16 cellular contexts compared by ENCODE assay signal in the genomic region with DNA sequence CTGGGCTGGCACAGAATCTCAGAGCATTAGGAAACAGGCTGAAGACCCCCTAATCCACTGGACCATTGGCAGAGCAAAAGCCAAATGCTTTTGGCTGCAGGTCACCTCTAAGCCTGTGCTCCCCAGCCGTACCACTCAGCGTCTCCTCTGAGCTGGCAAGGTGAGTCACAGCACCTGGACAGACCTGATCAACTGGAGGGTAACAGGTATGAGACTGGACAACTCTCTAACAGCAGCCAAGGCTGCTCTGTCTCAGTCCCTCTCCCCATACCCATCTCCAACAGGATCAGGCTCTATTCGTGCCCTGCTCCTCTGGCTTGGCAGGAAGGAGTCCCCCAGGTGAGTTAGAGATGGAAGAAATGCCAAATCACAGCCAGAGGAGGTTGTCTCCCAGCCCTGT. TPM values are rescaled to one million over a fixed set of nuclear protein-coding genes. Genes with fewer than 3 reads are reported as not detected.
DNase-seq lines count a peak whose midpoint lies in the region; ATAC-seq and TF ChIP-seq lines count a peak whose summit lies in the region.
"Had no signal": no experiment of that assay in that cellular context is flagged by ENCODE, and none has a peak within 500 bp of the region (broad histone marks: within the 10 kb centered on the region; RNA-seq: fewer than 3 reads in every experiment).

No MANE protein-coding gene starts in this region.

- ATAC-seq in IMR-90 (ENCODE audit: low read depth): no peak
- ATAC-seq in foreskin keratinocyte: peak; percentile 88
- no peak for ATAC-seq in activated T-helper 17 cell treated with anti-CD3 and anti-CD28 coated beads, Interleukin-2, amount 50 U/mL, for 72 hours (replicated peaks)

- H3K4me1 ChIP-seq in IMR-90 (ENCODE audit: control insufficient read depth, insufficient read depth, low read length) (peaks cover 3% of the 10 kb centered on the region), foreskin keratinocyte (peaks cover 13% of the 10 kb centered on the region), smooth muscle cell (ENCODE audit: low read depth) (peaks cover 5% of the 10 kb centered on the region), SK-N-SH (ENCODE audit: control insufficient read depth in 1 of 2, insufficient read depth in 2 of 2, low read depth in 1 of 2, low read length in 1 of 2) (peaks cover 0 to 10% of the 10 kb centered on the region in 2 experiments; a peak in 1 of 4 replicates), MM.1S (ENCODE audit: low read length) (no peaks in the 10 kb centered on the region)

- H3K27me3 ChIP-seq in IMR-90 (ENCODE audit: control insufficient read depth, insufficient read depth, low read length) (no peaks in the 10 kb centered on the region), foreskin keratinocyte (no peaks in the 10 kb centered on the region), smooth muscle cell (ENCODE audit: low read depth) (no peaks in the 10 kb centered on the region), SK-N-SH (ENCODE audit: insufficient read depth) (no peaks in the 10 kb centered on the region), MM.1S (replicated peaks; ENCODE audit: insufficient read depth, low read length) (no peaks in the 10 kb centered on the region)

- no peak overlapping the region for H3K56ac ChIP-seq in IMR-90 (ENCODE audit: extremely low read depth, insufficient read depth, low read length)

- no peak overlapping the region for H3K4me2 ChIP-seq in IMR-90 (ENCODE audit: low read depth, low read length)
- H3K4me2 ChIP-seq in smooth muscle cell: no peak overlapping the region
- no peak overlapping the region for H3K4me2 ChIP-seq in SK-N-SH
- no peak overlapping the region for H3K4me2 ChIP-seq in MM.1S (ENCODE audit: low read depth, low read length)
- H3K4me2 ChIP-seq: KMS-11 had no signal

- WGBS in IMR-90 (ENCODE audit: extremely low coverage in 2 of 2, insufficient read length in 1 of 2), 2 experiments: no CpG with 5 or more reads among the region's 3 CpGs
- 74% methylated on average over 3 of the region's 3 CpGs for WGBS in smooth muscle cell (ENCODE audit: low lambda C conversion rate)
- 100% methylated on average over 1 of the region's 3 CpGs for WGBS in SK-N-SH (ENCODE audit: low lambda C conversion rate)

- in situ Hi-C loops in IMR-90 (cut with MboI; ENCODE audit: low sequenced_read_pairs): no loop called here
- in situ Hi-C loops in T47D (cut with HindIII; ENCODE audit: low pct_unique_long_range_greater_than_20kb, low sequenced_read_pairs): no loop called here

- no peak overlapping the region for H3K4me3 Mint-ChIP-seq in activated T-helper 17 cell treated with anti-CD3 and anti-CD28 coated beads, Interleukin-2, amount 50 U/mL, for 72 hours
- H3K4me3 Mint-ChIP-seq: B cell; CD4-positive, alpha-beta memory T cell had no signal

- peaks cover 57% of the 10 kb centered on the region for H3K36me3 ChIP-seq in IMR-90 (ENCODE audit: control insufficient read depth, insufficient read depth, low read length)
- H3K36me3 ChIP-seq in smooth muscle cell (ENCODE audit: low read depth): peaks cover 11% of the 10 kb centered on the region
- peaks cover 45 to 56% of the 10 kb centered on the region in 2 experiments for H3K36me3 ChIP-seq in SK-N-SH (replicated peaks in 1 of 2; ENCODE audit: control insufficient read depth in 1 of 2, insufficient read depth in 2 of 2, low read length in 1 of 2)
- no peaks in the 10 kb centered on the region for H3K36me3 ChIP-seq in MM.1S (replicated peaks; ENCODE audit: insufficient read depth, low read length)

- H2BK15ac ChIP-seq in IMR-90 (ENCODE audit: low read depth, low read length): no peak overlapping the region

- no peak overlapping the region for H4K5ac ChIP-seq in IMR-90 (ENCODE audit: low read depth, low read length)

- H4K8ac ChIP-seq in IMR-90 (ENCODE audit: low read depth in 2 of 2, low read length in 2 of 2): no peak overlapping the region

- H4K20me1 ChIP-seq in IMR-90 (ENCODE audit: insufficient read depth, low read length) (peaks cover 44% of the 10 kb centered on the region), smooth muscle cell (ENCODE audit: low read depth) (peaks cover 75% of the 10 kb centered on the region), SK-N-SH (ENCODE audit: insufficient read depth) (peaks cover 19% of the 10 kb centered on the region; the same call in 1 of the 2 replicates), MM.1S (ENCODE audit: insufficient read depth, low read length) (no peaks in the 10 kb centered on the region)

- CTCF ChIA-PET in IMR-90 (lab: Yijun Ruan, JAX): no interaction called here
- CTCF ChIA-PET in SK-N-SH (lab: Yijun Ruan, JAX): no interaction called here

- H3K18ac ChIP-seq in IMR-90 (ENCODE audit: low read depth, low read length): no peak overlapping the region

- peaks cover 24 to 83% of the 10 kb centered on the region in 2 experiments for H3K79me1 ChIP-seq in IMR-90 (ENCODE audit: low read depth in 1 of 2, low read length in 2 of 2)

- intact Hi-C loops in IMR-90 (cut with micrococcal nuclease): no loop called here

- DNase-seq in IMR-90 (no peak), T47D (ENCODE audit: low read depth in 1 of 2, low spot score in 1 of 2) (peak; percentile 81 to 95), foreskin keratinocyte (peak; percentile 54 to 80), smooth muscle cell (lab: John Stamatoyannopoulos, UW; ENCODE audit: unreplicated experiment) (no peak), SK-N-SH (no peak), MM.1S (no peak)
- DNase-seq in stimulated activated naive CD4-positive, alpha-beta T cell treated with Interleukin-2 at 50 U/mL for 16 hours (lab: John Stamatoyannopoulos, UW): no peak
- DNase-seq: CD4-positive, alpha-beta memory T cell; GF-D8; MV-4-11; NCI-H1436 treated with DMSO at 0.1 percent for 48 hours; NCI-H2081; NCI-H524 had no signal

- H3K36me3 Mint-ChIP-seq in activated T-helper 17 cell treated with anti-CD3 and anti-CD28 coated beads, Interleukin-2, amount 50 U/mL, for 72 hours (ENCODE audit: low read depth): peaks cover 61% of the 10 kb centered on the region

- H3K9ac ChIP-seq in IMR-90 (ENCODE audit: low read depth, low read length) (no peak overlapping the region), smooth muscle cell (ENCODE audit: low read depth) (no peak overlapping the region), SK-N-SH (no peak overlapping the region), MM.1S (ENCODE audit: low read length) (no peak overlapping the region)
- H3K9ac ChIP-seq: KMS-11 had no signal

- no peak overlapping the region for H3K14ac ChIP-seq in IMR-90 (replicated peaks; ENCODE audit: low read depth, low read length)

- H3K27ac Mint-ChIP-seq in activated T-helper 17 cell treated with anti-CD3 and anti-CD28 coated beads, Interleukin-2, amount 50 U/mL, for 72 hours: no peak overlapping the region
- H3K27ac Mint-ChIP-seq: B cell had no signal

- H3K9me3 Mint-ChIP-seq in activated T-helper 17 cell treated with anti-CD3 and anti-CD28 coated beads, Interleukin-2, amount 50 U/mL, for 72 hours: no peaks in the 10 kb centered on the region

- H3K9me2 ChIP-seq in SK-N-SH (no peaks in the 10 kb centered on the region), MM.1S (replicated peaks; ENCODE audit: insufficient read depth, low read length) (no peaks in the 10 kb centered on the region)

- no peak for TF ChIP-seq POLR2A in IMR-90 (IDR thresholded peaks at IDR 0.05; ENCODE audit: low read depth, low read length)

- H2BK20ac ChIP-seq in IMR-90 (ENCODE audit: low read depth, low read length): no peak overlapping the region

- H3K27ac ChIP-seq in IMR-90 (ENCODE audit: insufficient read depth, low read length) (no peak overlapping the region), foreskin keratinocyte (no peak overlapping the region), smooth muscle cell (ENCODE audit: low read depth) (peak overlapping the region; percentile 69), SK-N-SH (ENCODE audit: low read depth in 2 of 2, low read length in 1 of 2) (no peak overlapping the region), MM.1S (ENCODE audit: low read length) (no peak overlapping the region)
- H3K27ac ChIP-seq: KMS-11 had no signal

- no peak overlapping the region for H2BK120ac ChIP-seq in IMR-90 (ENCODE audit: low read depth, low read length)

- TF ChIP-seq CTCF in IMR-90 (conservative IDR thresholded peaks at IDR 0.05; ENCODE audit: low read depth, low read length): no peak
- peak; percentile 15 for TF ChIP-seq CTCF in foreskin keratinocyte (conservative IDR thresholded peaks at IDR 0.05)
- no peak for TF ChIP-seq CTCF in smooth muscle cell (IDR thresholded peaks at IDR 0.05; ENCODE audit: borderline replicate concordance, insufficient read depth, poor library complexity, severe bottlenecking)
- TF ChIP-seq CTCF in SK-N-SH (IDR thresholded peaks at IDR 0.05): no peak
- TF ChIP-seq CTCF in MM.1S (IDR thresholded peaks at IDR 0.05; ENCODE audit: low read length): no peak

- TF ChIP-seq EP300 in SK-N-SH (IDR thresholded peaks at IDR 0.05; ENCODE audit: borderline replicate concordance in 1 of 2, low read depth in 1 of 2, low read length in 1 of 2): no peak

- no peak overlapping the region for H2BK5ac ChIP-seq in IMR-90 (ENCODE audit: low read depth, low read length, poor library complexity, severe bottlenecking)

- no peaks in the 10 kb centered on the region for H3F3A ChIP-seq in smooth muscle cell (ENCODE audit: low read depth)
- peaks cover 3% of the 10 kb centered on the region for H3F3A ChIP-seq in SK-N-SH (replicated peaks; ENCODE audit: insufficient read depth)
- H3F3A ChIP-seq in MM.1S (ENCODE audit: insufficient read depth, low read length): no peaks in the 10 kb centered on the region; the same call in 1 of the 2 replicates

- no peak overlapping the region for H3K23ac ChIP-seq in IMR-90 (ENCODE audit: low read depth, low read length)

- H3K27me3 Mint-ChIP-seq in activated T-helper 17 cell treated with anti-CD3 and anti-CD28 coated beads, Interleukin-2, amount 50 U/mL, for 72 hours: no peaks in the 10 kb centered on the region
- H3K27me3 Mint-ChIP-seq: B cell; CD4-positive, alpha-beta memory T cell had no signal

- H3K9me3 ChIP-seq in IMR-90 (ENCODE audit: control insufficient read depth, insufficient read depth, low read length) (no peaks in the 10 kb centered on the region), smooth muscle cell (replicated peaks; ENCODE audit: low read depth) (no peaks in the 10 kb centered on the region), SK-N-SH (no peaks in the 10 kb centered on the region), MM.1S (replicated peaks; ENCODE audit: insufficient read depth, low read length) (no peaks in the 10 kb centered on the region)

- peak overlapping the region; percentile 33 for H2AFZ ChIP-seq in IMR-90 (replicated peaks; ENCODE audit: low read length, poor library complexity)
- no peak overlapping the region for H2AFZ ChIP-seq in smooth muscle cell (ENCODE audit: low read depth)
- H2AFZ ChIP-seq in SK-N-SH (ENCODE audit: low read depth): no peak overlapping the region
- H2AFZ ChIP-seq in MM.1S (ENCODE audit: low read length): no peak overlapping the region

- TF ChIP-seq RAD21 in IMR-90 (IDR thresholded peaks at IDR 0.05; ENCODE audit: low read length) (no peak), SK-N-SH (IDR thresholded peaks at IDR 0.05; ENCODE audit: low read length) (no peak)

- POLR2A ChIA-PET in IMR-90 (lab: Charles Lee; ENCODE audit: unreplicated experiment) (interaction anchor here (0.6 kb wide), 1 partner anchor 35 kb away, joined by 13 read pairs; no protein-coding TSS in a partner anchor), SK-N-SH (lab: Yijun Ruan, JAX) (no interaction called here)

- H3K9me1 ChIP-seq in IMR-90 (ENCODE audit: insufficient read depth, low read length): peaks cover 19% of the 10 kb centered on the region

- H3K4ac ChIP-seq in IMR-90 (ENCODE audit: low read depth, low read length): no peak overlapping the region

- no peak overlapping the region for H2AK5ac ChIP-seq in IMR-90 (ENCODE audit: low read depth, low read length)

- H4K91ac ChIP-seq in IMR-90 (ENCODE audit: insufficient read depth, low read depth, low read length): no peak overlapping the region

- H3K79me2 ChIP-seq in smooth muscle cell (ENCODE audit: low read depth): peaks cover 44% of the 10 kb centered on the region
- H3K79me2 ChIP-seq in SK-N-SH (ENCODE audit: insufficient read depth): peaks cover 42% of the 10 kb centered on the region
- H3K79me2 ChIP-seq in MM.1S (ENCODE audit: low read length): peaks cover 18% of the 10 kb centered on the region

- no TSS peak for BruUV-seq in IMR-90 (replicated peaks; lab: Mats Ljungman, UMichigan)

- no peak overlapping the region for H3K4me3 ChIP-seq in IMR-90 (ENCODE audit: insufficient read depth, low read depth, low read length)
- no peak overlapping the region for H3K4me3 ChIP-seq in smooth muscle cell
- no peak overlapping the region for H3K4me3 ChIP-seq in SK-N-SH (ENCODE audit: low read depth in 2 of 2, low read length in 1 of 2)
- no peak overlapping the region for H3K4me3 ChIP-seq in MM.1S (ENCODE audit: low read length)

- H2AK9ac ChIP-seq in IMR-90 (replicated peaks; ENCODE audit: low read depth, low read length, poor library complexity): peak overlapping the region; percentile 20

- H3K4me1 Mint-ChIP-seq in activated T-helper 17 cell treated with anti-CD3 and anti-CD28 coated beads, Interleukin-2, amount 50 U/mL, for 72 hours: peaks cover 5% of the 10 kb centered on the region

- dilution Hi-C loops in IMR-90 (cut with HindIII; ENCODE audit: low sequenced_read_pairs, unreplicated experiment): no loop called here

RNA-seq across cellular contexts. Expression of a gene that starts 4.7 kb away (rescaled TPM):
- total RNA-seq in IMR-90 (2012; rRNA removed) (118 TPM in 2 replicates), foreskin keratinocyte (47.5 and 53.6 TPM in 2 replicates), smooth muscle cell (99.5 and 101 TPM in 2 replicates)
- polyA plus RNA-seq in IMR-90 (2012; rRNA removed) (124 and 146 TPM in 2 replicates), foreskin keratinocyte (27.7 and 30.5 TPM in 2 replicates), smooth muscle cell (55.4 and 70.1 TPM in 2 replicates), SK-N-SH (2012; rRNA removed) (103 and 120 TPM in 2 replicates)
- polyA plus RNA-seq in IMR-90 (2012; cell fraction: cytosol; rRNA removed): 69.6 and 69.8 TPM in 2 replicates
- polyA plus RNA-seq in IMR-90 (2012; cell fraction: nucleus; rRNA removed; ENCODE audit: low replicate concordance): 168 and 324 TPM in 2 replicates
- 10 to 100 TPM; 31.2 to 60.0 TPM for total RNA-seq in activated T-helper 17 cell treated with anti-CD3 and anti-CD28 coated beads, Interleukin-2, amount 50 U/mL, for 72 hours
- polyA plus RNA-seq in SK-N-SH (2012; cell fraction: cytosol; rRNA removed): 84.7 and 98.3 TPM in 2 replicates
- polyA plus RNA-seq in SK-N-SH (2012; cell fraction: nucleus; rRNA removed): 156 and 170 TPM in 2 replicates

RNA-seq across cellular contexts. Expression of a gene that starts 5.0 kb away (rescaled TPM):
- total RNA-seq in IMR-90 (2012; rRNA removed) (37.5 and 38.9 TPM in 2 replicates), foreskin keratinocyte (25.6 and 29.9 TPM in 2 replicates), smooth muscle cell (41.0 and 47.1 TPM in 2 replicates)
- polyA plus RNA-seq in IMR-90 (2012; rRNA removed) (93.5 and 99.7 TPM in 2 replicates), foreskin keratinocyte (40.6 and 46.1 TPM in 2 replicates), smooth muscle cell (71.1 and 77.2 TPM in 2 replicates), SK-N-SH (2012; rRNA removed) (84.1 and 89.7 TPM in 2 replicates)
- polyA plus RNA-seq in IMR-90 (2012; cell fraction: cytosol; rRNA removed): 67.9 and 73.4 TPM in 2 replicates
- 21.7 and 25.2 TPM in 2 replicates for polyA plus RNA-seq in IMR-90 (2012; cell fraction: nucleus; rRNA removed; ENCODE audit: low replicate concordance)
- 10 to 100 TPM; 12.1 to 14.9 TPM for total RNA-seq in activated T-helper 17 cell treated with anti-CD3 and anti-CD28 coated beads, Interleukin-2, amount 50 U/mL, for 72 hours
- 63.4 and 76.6 TPM in 2 replicates for polyA plus RNA-seq in SK-N-SH (2012; cell fraction: cytosol; rRNA removed)
- polyA plus RNA-seq in SK-N-SH (2012; cell fraction: nucleus; rRNA removed): 27.7 and 32.2 TPM in 2 replicates

RNA-seq across cellular contexts. Expression of a gene that starts 51.1 kb away (rescaled TPM):
- 16.7 and 21.3 TPM in 2 replicates for total RNA-seq in IMR-90 (2012; rRNA removed)
- 17.4 and 18.0 TPM in 2 replicates for polyA plus RNA-seq in IMR-90 (2012; rRNA removed)
- 11.0 TPM in 2 replicates for polyA plus RNA-seq in IMR-90 (2012; cell fraction: cytosol; rRNA removed)
- polyA plus RNA-seq in IMR-90 (2012; cell fraction: nucleus; rRNA removed; ENCODE audit: low replicate concordance): 6.4 and 11.4 TPM in 2 replicates
- 24.6 and 26.0 TPM in 2 replicates for total RNA-seq in foreskin keratinocyte
- 23.8 and 26.3 TPM in 2 replicates for polyA plus RNA-seq in foreskin keratinocyte
- total RNA-seq in smooth muscle cell: 5.2 and 9.0 TPM in 2 replicates
- polyA plus RNA-seq in smooth muscle cell: 25.1 and 33.2 TPM in 2 replicates
- 10 to 100 TPM; 22.6 to 35.2 TPM for total RNA-seq in activated T-helper 17 cell treated with anti-CD3 and anti-CD28 coated beads, Interleukin-2, amount 50 U/mL, for 72 hours
- polyA plus RNA-seq in SK-N-SH (2012; rRNA removed): 18.8 and 23.3 TPM in 2 replicates
- polyA plus RNA-seq in SK-N-SH (2012; cell fraction: cytosol; rRNA removed): 10.6 and 17.0 TPM in 2 replicates
- 29.9 and 31.3 TPM in 2 replicates for polyA plus RNA-seq in SK-N-SH (2012; cell fraction: nucleus; rRNA removed)

RNA-seq across cellular contexts. Expression of a gene that starts 51.5 kb away (rescaled TPM):
- total RNA-seq in IMR-90 (2012; rRNA removed) (20.0 and 20.1 TPM in 2 replicates), foreskin keratinocyte (29.2 and 33.5 TPM in 2 replicates), smooth muscle cell (16.7 and 23.5 TPM in 2 replicates)
- polyA plus RNA-seq in IMR-90 (2012; rRNA removed) (40.7 and 41.4 TPM in 2 replicates), foreskin keratinocyte (35.8 and 38.3 TPM in 2 replicates), smooth muscle cell (37.5 and 51.0 TPM in 2 replicates), SK-N-SH (2012; rRNA removed) (54.7 and 57.2 TPM in 2 replicates)
- 39.1 and 45.7 TPM in 2 replicates for polyA plus RNA-seq in IMR-90 (2012; cell fraction: cytosol; rRNA removed)
- polyA plus RNA-seq in IMR-90 (2012; cell fraction: nucleus; rRNA removed; ENCODE audit: low replicate concordance): 112 and 183 TPM in 2 replicates
- 10 to 100 TPM; 30.8 to 44.4 TPM for total RNA-seq in activated T-helper 17 cell treated with anti-CD3 and anti-CD28 coated beads, Interleukin-2, amount 50 U/mL, for 72 hours
- polyA plus RNA-seq in SK-N-SH (2012; cell fraction: cytosol; rRNA removed): 28.0 and 36.9 TPM in 2 replicates
- polyA plus RNA-seq in SK-N-SH (2012; cell fraction: nucleus; rRNA removed): 152 and 171 TPM in 2 replicates

Comparison
In these comparisons a context has a peak if more than half of its experiments do, and no peak if none do; other contexts are left out.
1. DNase-seq: peak in T47D (2 of 2) and foreskin keratinocyte (2 of 2); none in IMR-90 (single experiment), smooth muscle cell (single experiment), SK-N-SH (single experiment), stimulated activated naive CD4-positive, alpha-beta T cell treated with Interleukin-2 at 50 U/mL for 16 hours (single experiment) and MM.1S (single experiment).